In the genomic region with DNA sequence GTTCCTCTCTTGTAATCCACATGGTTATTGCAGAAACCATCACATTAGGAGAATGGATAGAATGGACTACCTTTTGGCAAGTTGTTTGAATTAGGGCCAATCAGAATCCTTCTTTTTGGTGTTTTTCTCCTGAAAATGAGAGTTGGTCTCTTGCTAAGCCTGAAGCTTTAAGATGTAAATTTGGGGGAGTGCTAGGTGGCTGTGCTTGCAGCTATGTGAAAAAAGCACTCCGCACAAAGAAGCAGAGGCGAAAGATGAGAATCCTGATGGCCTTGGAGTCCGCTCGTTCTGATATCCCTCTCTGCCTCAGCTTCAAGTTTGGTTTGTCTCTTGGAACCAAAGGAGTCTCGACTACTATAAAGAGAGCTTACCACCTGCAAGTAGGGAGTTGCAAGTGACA, we compare ENCODE assay signal across 1 cellular context.
TF ChIP-seq lines count a peak whose summit lies in the region.

No MANE protein-coding gene starts in this region.

TF ChIP-seq in GM23338, 12 proteins besides CTCF, POLR2A, EP300 and RAD21 (continued from another document):
- TF ChIP-seq, protein P1, sequence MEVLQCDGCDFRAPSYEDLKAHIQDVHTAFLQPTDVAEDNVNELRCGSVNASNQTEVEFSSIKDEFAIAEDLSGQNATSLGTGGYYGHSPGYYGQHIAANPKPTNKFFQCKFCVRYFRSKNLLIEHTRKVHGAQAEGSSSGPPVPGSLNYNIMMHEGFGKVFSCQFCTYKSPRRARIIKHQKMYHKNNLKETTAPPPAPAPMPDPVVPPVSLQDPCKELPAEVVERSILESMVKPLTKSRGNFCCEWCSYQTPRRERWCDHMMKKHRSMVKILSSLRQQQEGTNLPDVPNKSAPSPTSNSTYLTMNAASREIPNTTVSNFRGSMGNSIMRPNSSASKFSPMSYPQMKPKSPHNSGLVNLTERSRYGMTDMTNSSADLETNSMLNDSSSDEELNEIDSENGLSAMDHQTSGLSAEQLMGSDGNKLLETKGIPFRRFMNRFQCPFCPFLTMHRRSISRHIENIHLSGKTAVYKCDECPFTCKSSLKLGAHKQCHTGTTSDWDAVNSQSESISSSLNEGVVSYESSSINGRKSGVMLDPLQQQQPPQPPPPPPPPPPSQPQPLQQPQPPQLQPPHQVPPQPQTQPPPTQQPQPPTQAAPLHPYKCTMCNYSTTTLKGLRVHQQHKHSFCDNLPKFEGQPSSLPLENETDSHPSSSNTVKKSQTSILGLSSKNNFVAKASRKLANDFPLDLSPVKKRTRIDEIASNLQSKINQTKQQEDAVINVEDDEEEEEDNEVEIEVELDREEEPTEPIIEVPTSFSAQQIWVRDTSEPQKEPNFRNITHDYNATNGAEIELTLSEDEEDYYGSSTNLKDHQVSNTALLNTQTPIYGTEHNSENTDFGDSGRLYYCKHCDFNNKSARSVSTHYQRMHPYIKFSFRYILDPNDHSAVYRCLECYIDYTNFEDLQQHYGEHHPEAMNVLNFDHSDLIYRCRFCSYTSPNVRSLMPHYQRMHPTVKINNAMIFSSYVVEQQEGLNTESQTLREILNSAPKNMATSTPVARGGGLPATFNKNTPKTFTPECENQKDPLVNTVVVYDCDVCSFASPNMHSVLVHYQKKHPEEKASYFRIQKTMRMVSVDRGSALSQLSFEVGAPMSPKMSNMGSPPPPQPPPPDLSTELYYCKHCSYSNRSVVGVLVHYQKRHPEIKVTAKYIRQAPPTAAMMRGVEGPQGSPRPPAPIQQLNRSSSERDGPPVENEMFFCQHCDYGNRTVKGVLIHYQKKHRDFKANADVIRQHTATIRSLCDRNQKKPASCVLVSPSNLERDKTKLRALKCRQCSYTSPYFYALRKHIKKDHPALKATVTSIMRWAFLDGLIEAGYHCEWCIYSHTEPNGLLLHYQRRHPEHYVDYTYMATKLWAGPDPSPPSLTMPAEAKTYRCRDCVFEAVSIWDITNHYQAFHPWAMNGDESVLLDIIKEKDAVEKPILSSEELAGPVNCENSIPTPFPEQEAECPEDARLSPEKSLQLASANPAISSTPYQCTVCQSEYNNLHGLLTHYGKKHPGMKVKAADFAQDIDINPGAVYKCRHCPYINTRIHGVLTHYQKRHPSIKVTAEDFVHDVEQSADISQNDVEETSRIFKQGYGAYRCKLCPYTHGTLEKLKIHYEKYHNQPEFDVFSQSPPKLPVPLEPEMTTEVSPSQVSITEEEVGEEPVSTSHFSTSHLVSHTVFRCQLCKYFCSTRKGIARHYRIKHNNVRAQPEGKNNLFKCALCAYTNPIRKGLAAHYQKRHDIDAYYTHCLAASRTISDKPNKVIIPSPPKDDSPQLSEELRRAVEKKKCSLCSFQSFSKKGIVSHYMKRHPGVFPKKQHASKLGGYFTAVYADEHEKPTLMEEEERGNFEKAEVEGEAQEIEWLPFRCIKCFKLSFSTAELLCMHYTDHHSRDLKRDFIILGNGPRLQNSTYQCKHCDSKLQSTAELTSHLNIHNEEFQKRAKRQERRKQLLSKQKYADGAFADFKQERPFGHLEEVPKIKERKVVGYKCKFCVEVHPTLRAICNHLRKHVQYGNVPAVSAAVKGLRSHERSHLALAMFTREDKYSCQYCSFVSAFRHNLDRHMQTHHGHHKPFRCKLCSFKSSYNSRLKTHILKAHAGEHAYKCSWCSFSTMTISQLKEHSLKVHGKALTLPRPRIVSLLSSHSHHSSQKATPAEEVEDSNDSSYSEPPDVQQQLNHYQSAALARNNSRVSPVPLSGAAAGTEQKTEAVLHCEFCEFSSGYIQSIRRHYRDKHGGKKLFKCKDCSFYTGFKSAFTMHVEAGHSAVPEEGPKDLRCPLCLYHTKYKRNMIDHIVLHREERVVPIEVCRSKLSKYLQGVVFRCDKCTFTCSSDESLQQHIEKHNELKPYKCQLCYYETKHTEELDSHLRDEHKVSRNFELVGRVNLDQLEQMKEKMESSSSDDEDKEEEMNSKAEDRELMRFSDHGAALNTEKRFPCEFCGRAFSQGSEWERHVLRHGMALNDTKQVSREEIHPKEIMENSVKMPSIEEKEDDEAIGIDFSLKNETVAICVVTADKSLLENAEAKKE (CRISPR knock-in tag; IDR thresholded peaks at IDR 0.05), result no peak
- TF ChIP-seq EZH2 (IDR thresholded peaks at IDR 0.05; ENCODE audit: low read depth, unreplicated experiment) (no peak), JUNB (IDR thresholded peaks at IDR 0.05; ENCODE audit: unreplicated experiment) (no peak), EZH2phosphoT487 (IDR thresholded peaks at IDR 0.05; ENCODE audit: unreplicated experiment) (no peak), STAT1 (IDR thresholded peaks at IDR 0.05; ENCODE audit: unreplicated experiment) (no peak)
- TF ChIP-seq, protein P2, sequence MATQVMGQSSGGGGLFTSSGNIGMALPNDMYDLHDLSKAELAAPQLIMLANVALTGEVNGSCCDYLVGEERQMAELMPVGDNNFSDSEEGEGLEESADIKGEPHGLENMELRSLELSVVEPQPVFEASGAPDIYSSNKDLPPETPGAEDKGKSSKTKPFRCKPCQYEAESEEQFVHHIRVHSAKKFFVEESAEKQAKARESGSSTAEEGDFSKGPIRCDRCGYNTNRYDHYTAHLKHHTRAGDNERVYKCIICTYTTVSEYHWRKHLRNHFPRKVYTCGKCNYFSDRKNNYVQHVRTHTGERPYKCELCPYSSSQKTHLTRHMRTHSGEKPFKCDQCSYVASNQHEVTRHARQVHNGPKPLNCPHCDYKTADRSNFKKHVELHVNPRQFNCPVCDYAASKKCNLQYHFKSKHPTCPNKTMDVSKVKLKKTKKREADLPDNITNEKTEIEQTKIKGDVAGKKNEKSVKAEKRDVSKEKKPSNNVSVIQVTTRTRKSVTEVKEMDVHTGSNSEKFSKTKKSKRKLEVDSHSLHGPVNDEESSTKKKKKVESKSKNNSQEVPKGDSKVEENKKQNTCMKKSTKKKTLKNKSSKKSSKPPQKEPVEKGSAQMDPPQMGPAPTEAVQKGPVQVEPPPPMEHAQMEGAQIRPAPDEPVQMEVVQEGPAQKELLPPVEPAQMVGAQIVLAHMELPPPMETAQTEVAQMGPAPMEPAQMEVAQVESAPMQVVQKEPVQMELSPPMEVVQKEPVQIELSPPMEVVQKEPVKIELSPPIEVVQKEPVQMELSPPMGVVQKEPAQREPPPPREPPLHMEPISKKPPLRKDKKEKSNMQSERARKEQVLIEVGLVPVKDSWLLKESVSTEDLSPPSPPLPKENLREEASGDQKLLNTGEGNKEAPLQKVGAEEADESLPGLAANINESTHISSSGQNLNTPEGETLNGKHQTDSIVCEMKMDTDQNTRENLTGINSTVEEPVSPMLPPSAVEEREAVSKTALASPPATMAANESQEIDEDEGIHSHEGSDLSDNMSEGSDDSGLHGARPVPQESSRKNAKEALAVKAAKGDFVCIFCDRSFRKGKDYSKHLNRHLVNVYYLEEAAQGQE (IDR thresholded peaks at IDR 0.05; ENCODE audit: unreplicated experiment), result no peak
- TF ChIP-seq, protein P3, sequence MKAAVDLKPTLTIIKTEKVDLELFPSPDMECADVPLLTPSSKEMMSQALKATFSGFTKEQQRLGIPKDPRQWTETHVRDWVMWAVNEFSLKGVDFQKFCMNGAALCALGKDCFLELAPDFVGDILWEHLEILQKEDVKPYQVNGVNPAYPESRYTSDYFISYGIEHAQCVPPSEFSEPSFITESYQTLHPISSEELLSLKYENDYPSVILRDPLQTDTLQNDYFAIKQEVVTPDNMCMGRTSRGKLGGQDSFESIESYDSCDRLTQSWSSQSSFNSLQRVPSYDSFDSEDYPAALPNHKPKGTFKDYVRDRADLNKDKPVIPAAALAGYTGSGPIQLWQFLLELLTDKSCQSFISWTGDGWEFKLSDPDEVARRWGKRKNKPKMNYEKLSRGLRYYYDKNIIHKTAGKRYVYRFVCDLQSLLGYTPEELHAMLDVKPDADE (IDR thresholded peaks at IDR 0.05), result no peak
